12 cellular contexts compared by ENCODE assay signal in the genomic region with DNA sequence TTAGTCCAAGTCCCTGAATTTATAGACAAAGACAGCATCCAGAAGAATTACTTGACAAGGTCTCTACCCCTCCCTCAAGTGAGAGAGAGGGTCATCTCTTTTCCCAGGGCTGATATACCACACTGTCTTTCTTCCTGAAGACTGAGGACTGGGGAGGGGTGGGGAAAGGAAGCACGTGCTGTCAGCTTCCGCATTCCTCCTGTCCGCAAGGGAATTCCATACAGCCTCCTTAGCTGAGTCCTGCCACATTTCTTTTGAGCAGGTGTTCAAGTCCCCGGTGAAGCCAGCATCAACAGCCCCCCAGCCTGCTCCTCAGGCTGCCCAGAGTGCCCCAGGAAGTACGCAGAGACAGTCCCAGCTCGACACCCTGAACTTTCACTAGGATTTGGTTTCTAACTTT. TPM values are rescaled to one million over a fixed set of nuclear protein-coding genes. Genes with fewer than 3 reads are reported as not detected.
"Had no signal": no experiment of that assay in that cellular context is flagged by ENCODE, and none has a peak within 500 bp of the region (broad histone marks: within the 10 kb centered on the region; RNA-seq: fewer than 3 reads in every experiment).

No MANE protein-coding gene starts in this region.

- H3K27ac ChIP-seq: stomach, thoracic aorta had no signal

- H3K4me3 ChIP-seq: skin epidermis, stomach, thoracic aorta had no signal

- H3K27me3 ChIP-seq: stomach had no signal

- ATAC-seq: activated CD8-positive, alpha-beta T cell treated with anti-CD3 and anti-CD28 coated beads for 36 hours had no signal

- H3K4me1 ChIP-seq: stomach had no signal

- H3K9me3 ChIP-seq: stomach, thoracic aorta had no signal

- H3K36me3 ChIP-seq: stomach, thoracic aorta had no signal

- DNase-seq: activated CD4-positive, alpha-beta T cell treated with anti-CD3 and anti-CD28 coated beads for 1 hour; activated CD8-positive, alpha-beta memory T cell treated with anti-CD3 and anti-CD28 coated beads, Interleukin-2, amount 50 U/mL, for 48 hours; activated CD8-positive, alpha-beta T cell treated with anti-CD3 and anti-CD28 coated beads for 36 hours; activated naive CD4-positive, alpha-beta T cell treated with Interleukin-2 at 50 U/mL for 16 hours; endodermal cell; erythroblast; stimulated activated CD4-positive, alpha-beta T cell treated with anti-CD3 and anti-CD28 coated beads, Interleukin-4, amount 100 ng/mL, for 4 hours; stomach had no signal

RNA-seq across cellular contexts. Expression of gene PCAT6, which starts 34.2 kb away (rescaled TPM):
- total RNA-seq: liver, stomach, thoracic aorta, urinary bladder had no signal
